Comparison of ENCODE assay signal across 2 cellular contexts in genomic region chr9:34690983-34691382, GRCh38.
TF ChIP-seq lines count a peak whose summit lies in the region.

Gene CCL19 (minus strand): TSS chr9:34691276. CDS start chr9:34691139, 137 bp downstream.

TF ChIP-seq in HepG2, 621 proteins besides CTCF, POLR2A, EP300 and RAD21:
- TF ChIP-seq ZNF260 (CRISPR knock-in tag; IDR thresholded peaks at IDR 0.05; ENCODE audit: borderline replicate concordance, low read depth) (no peak), ZNF180 (CRISPR knock-in tag; IDR thresholded peaks at IDR 0.05; ENCODE audit: borderline replicate concordance, low read depth) (no peak), CBX2 (IDR thresholded peaks at IDR 0.05; ENCODE audit: low read depth, low read length) (no peak), CBX2 (CRISPR knock-in tag; IDR thresholded peaks at IDR 0.05; ENCODE audit: low read depth) (no peak), PPARG (CRISPR knock-in tag; conservative IDR thresholded peaks at IDR 0.05) (no peak), KDM2A (CRISPR knock-in tag; IDR thresholded peaks at IDR 0.05; ENCODE audit: borderline replicate concordance, low read depth) (no peak), FOXC1 (CRISPR knock-in tag; IDR thresholded peaks at IDR 0.05; ENCODE audit: borderline replicate concordance) (no peak), AFF4 (CRISPR knock-in tag; IDR thresholded peaks at IDR 0.05) (no peak), PAF1 (CRISPR knock-in tag; IDR thresholded peaks at IDR 0.05) (no peak)
TF ChIP-seq in HepG2: peak in this region for 0.

TF ChIP-seq in GM12878, 131 proteins besides CTCF, POLR2A, EP300 and RAD21:
- TF ChIP-seq DPF2 (IDR thresholded peaks at IDR 0.05) (no peak), ZNF592 (IDR thresholded peaks at IDR 0.05) (no peak), RCOR1 (conservative IDR thresholded peaks at IDR 0.05; ENCODE audit: low read depth, low read length) (no peak), PAX5 (IDR thresholded peaks at IDR 0.05; ENCODE audit: borderline replicate concordance, low read depth, low read length) (no peak), SREBF2 (IDR thresholded peaks at IDR 0.05; ENCODE audit: low read length) (no peak)
